10 cellular contexts compared by ENCODE assay signal in genomic region chr17:39399792-39400191, GRCh38. TPM values are rescaled to one million over a fixed set of nuclear protein-coding genes. Genes with fewer than 3 reads are reported as not detected.
DNase-seq lines count a peak whose midpoint lies in the region; ATAC-seq, FAIRE-seq and TF ChIP-seq lines count a peak whose summit lies in the region.
"Had no signal": no experiment of that assay in that cellular context is flagged by ENCODE, and none has a peak within 500 bp of the region (broad histone marks: within the 10 kb centered on the region; RNA-seq: fewer than 3 reads in every experiment).

No MANE protein-coding gene starts in this region.

- peak overlapping the region; percentile 80 for H3K4me2 ChIP-seq in endothelial cell of umbilical vein (ENCODE audit: insufficient read depth, low read length)

- in situ Hi-C loops in Panc1 (cut with HindIII; ENCODE audit: low pct_unique_long_range_greater_than_20kb, low sequenced_read_pairs) (no loop called here), GM13976 (cut with MboI; ENCODE audit: low sequenced_read_pairs, unreplicated experiment) (no loop called here)

- H3K36me3 Mint-ChIP-seq in Calu3 (ENCODE audit: insufficient read depth, unreplicated experiment), result peaks cover 51% of the 10 kb centered on the region

- DNase-seq in Calu3, result no peak
- DNase-seq in Panc1 (ENCODE audit: low read depth, low spot score), result no peak
- no peak for DNase-seq in endothelial cell of umbilical vein (ENCODE audit: low read depth, low spot score)
- DNase-seq in pancreas, result no peak
- no peak for DNase-seq in NCI-H1092 treated with DMSO at 0.1 percent for 48 hours (lab: John Stamatoyannopoulos, UW)
- no peak for DNase-seq in DMS79 treated with DMSO at 0.1 percent for 48 hours (lab: John Stamatoyannopoulos, UW)
- no peak for DNase-seq in GM13976 (ENCODE audit: low spot score)
- no peak for DNase-seq in HPDE6-E6E7 (ENCODE audit: extremely low spot score)
- DNase-seq: NCI-H1105 treated with DMSO at 0.1 percent for 48 hours had no signal

- TF ChIP-seq POLR2A in endothelial cell of umbilical vein (IDR thresholded peaks at IDR 0.05; ENCODE audit: low read depth, low read length), result no peak

- intact Hi-C loops in Calu3 (cut with micrococcal nuclease; ENCODE audit: unreplicated experiment) (loop anchor here (2.0 to 5.0 kb wide), 3 partner anchors 45 to 192 kb away; no protein-coding TSS in a partner anchor), Panc1 (cut with micrococcal nuclease; ENCODE audit: unreplicated experiment) (no loop called here), endothelial cell of umbilical vein (cut with micrococcal nuclease) (loop anchor here (2.0 to 10.0 kb wide), 2 partner anchors 129 to 1865 kb away; no protein-coding TSS in a partner anchor), pancreas (cut with DNase I) (no loop called here)

- peak overlapping the region; percentile 89 for H3K4me3 Mint-ChIP-seq in Calu3 (ENCODE audit: low read depth, unreplicated experiment)

- H3K27ac Mint-ChIP-seq in Calu3 (ENCODE audit: unreplicated experiment), result no peak overlapping the region

- no peak overlapping the region for H2AFZ ChIP-seq in endothelial cell of umbilical vein (ENCODE audit: low read depth, low read length)

- POLR2A ChIA-PET in Panc1 (lab: Charles Lee) (no interaction called here), endothelial cell of umbilical vein (lab: Charles Lee) (no interaction called here)

- 41 to 48% methylated on average over 4 of the region's 4 CpGs for WGBS in pancreas, 2 donors

- H3K27ac ChIP-seq in Panc1 (ENCODE audit: low read length), result peak overlapping the region; percentile 7; the same call in 1 of the 2 replicates
- no peak overlapping the region for H3K27ac ChIP-seq in endothelial cell of umbilical vein (ENCODE audit: insufficient read depth, low read depth, low read length)
- H3K27ac ChIP-seq in pancreas, result no peak overlapping the region

- no peaks in the 10 kb centered on the region for H3K79me2 ChIP-seq in endothelial cell of umbilical vein (ENCODE audit: control insufficient read depth, insufficient read depth, low read length)

- H3K9me3 ChIP-seq in Panc1 (ENCODE audit: control insufficient read depth, insufficient read depth, low read depth, low read length) (no peaks in the 10 kb centered on the region), endothelial cell of umbilical vein (replicated peaks; ENCODE audit: control insufficient read depth, insufficient read depth, low read length) (no peaks in the 10 kb centered on the region), pancreas (no peaks in the 10 kb centered on the region)

- peaks cover 9% of the 10 kb centered on the region for H3K4me1 ChIP-seq in Panc1 (ENCODE audit: control insufficient read depth, insufficient read depth, low read length)
- H3K4me1 ChIP-seq in endothelial cell of umbilical vein (ENCODE audit: control insufficient read depth, extremely low read depth, insufficient read depth, low read length), result peaks cover 11% of the 10 kb centered on the region
- H3K4me1 ChIP-seq in pancreas, result peaks cover 0 to 14% (median 10%) of the 10 kb centered on the region in 3 donors

- FAIRE-seq in endothelial cell of umbilical vein (lab: Jason Lieb, UNC), result no peak
- FAIRE-seq in pancreas (lab: Jason Lieb, UNC), result no peak
- FAIRE-seq: small intestine had no signal

- peaks cover 30% of the 10 kb centered on the region for H3K4me1 Mint-ChIP-seq in Calu3 (ENCODE audit: low read depth, unreplicated experiment)

- CTCF ChIA-PET in Calu3 (lab: Charles Lee), result interaction anchor here (0.6 to 4.1 kb wide), 19 partner anchors 8 to 842 kb away, joined by 3 to 25 read pairs (median 4); partner anchors contain the start of genes CDK12 and RPL19
- CTCF ChIA-PET in Panc1 (lab: Charles Lee), result interaction anchor here (0.6 kb wide), 1 partner anchor 195 kb away, joined by 6 read pairs; no protein-coding TSS in a partner anchor
- CTCF ChIA-PET in endothelial cell of umbilical vein (lab: Charles Lee), result interaction anchor here (0.7 kb wide), 1 partner anchor 11 kb away, joined by 3 read pairs; no protein-coding TSS in a partner anchor

- dilution Hi-C loops in endothelial cell of umbilical vein (cut with MboI; ENCODE audit: extremely low pct_ligation_motif_present, low sequenced_read_pairs), result no loop called here

- no peaks in the 10 kb centered on the region for H3K9me3 Mint-ChIP-seq in Calu3 (ENCODE audit: low read depth, unreplicated experiment)

- BruUV-seq in Calu3 (replicated peaks; lab: Mats Ljungman, UMichigan), result no TSS peak
- BruUV-seq in Panc1 (replicated peaks; lab: Mats Ljungman, UMichigan), result no TSS peak
- no TSS peak for BruUV-seq in endothelial cell of umbilical vein (replicated peaks; lab: Mats Ljungman, UMichigan)

- H3K4me3 ChIP-seq in Panc1 (ENCODE audit: low read depth in 2 of 2, low read length in 2 of 2), result peak overlapping the region in 1 of 2 experiments; percentile 78; a peak in 3 of 4 replicates
- peak overlapping the region in 1 of 3 experiments; percentile 81 for H3K4me3 ChIP-seq in endothelial cell of umbilical vein (replicated peaks in 1 of 3; ENCODE audit: insufficient read depth in 1 of 3, low read depth in 1 of 3, low read length in 3 of 3)
- H3K4me3 ChIP-seq in pancreas, result peak overlapping the region in 3 of 4 donors; percentile 1 to 99 (median 74)

- no peak for ATAC-seq in Panc1
- no peak for ATAC-seq in pancreas

- H3K27me3 Mint-ChIP-seq in Calu3 (ENCODE audit: unreplicated experiment), result no peaks in the 10 kb centered on the region

- no peaks in the 10 kb centered on the region; the same call in 1 of the 2 replicates for H3K36me3 ChIP-seq in Panc1 (ENCODE audit: control insufficient read depth, insufficient read depth, low read length)
- no peaks in the 10 kb centered on the region for H3K36me3 ChIP-seq in endothelial cell of umbilical vein (ENCODE audit: control insufficient read depth in 2 of 2, extremely low read depth in 1 of 2, insufficient read depth in 2 of 2, low read length in 2 of 2)
- no peaks in the 10 kb centered on the region for H3K36me3 ChIP-seq in pancreas

- H3K27me3 ChIP-seq in Panc1 (ENCODE audit: control insufficient read depth, insufficient read depth, low read length) (no peaks in the 10 kb centered on the region), endothelial cell of umbilical vein (ENCODE audit: control insufficient read depth in 2 of 2, insufficient read depth in 2 of 2, low read length in 2 of 2) (no peaks in the 10 kb centered on the region), pancreas (no peaks in the 10 kb centered on the region)

- TF ChIP-seq CTCF in Calu3 (IDR thresholded peaks at IDR 0.05; ENCODE audit: unreplicated experiment) (no peak), Panc1 (IDR thresholded peaks at IDR 0.05) (no peak), endothelial cell of umbilical vein (IDR thresholded peaks at IDR 0.05; ENCODE audit: extremely low read depth in 1 of 2, insufficient read depth in 1 of 2, low read depth in 1 of 2, low read length in 2 of 2) (no peak), pancreas (IDR thresholded peaks at IDR 0.05) (no peak), GM13976 (IDR thresholded peaks at IDR 0.05; ENCODE audit: borderline replicate concordance, control extremely low read depth, extremely low read depth, insufficient read depth, missing control alignments) (no peak)

- no peaks in the 10 kb centered on the region for H4K20me1 ChIP-seq in endothelial cell of umbilical vein (replicated peaks; ENCODE audit: control insufficient read depth, extremely low read depth, insufficient read depth, low read length)

- no peaks in the 10 kb centered on the region for H3K9me1 ChIP-seq in endothelial cell of umbilical vein (replicated peaks; ENCODE audit: control insufficient read depth, extremely low read depth, insufficient read depth, low read length)

- H3K9ac ChIP-seq in endothelial cell of umbilical vein (replicated peaks; ENCODE audit: extremely low read depth, insufficient read depth, low read length), result no peak overlapping the region

TF ChIP-seq in endothelial cell of umbilical vein, 7 proteins besides CTCF, POLR2A, EP300 and RAD21 (continues in another document):
- TF ChIP-seq FOS (IDR thresholded peaks at IDR 0.05; ENCODE audit: borderline replicate concordance, insufficient read depth, low read length), result no peak
- TF ChIP-seq MAX (IDR thresholded peaks at IDR 0.05; ENCODE audit: insufficient read depth, insufficient read length), result no peak
- TF ChIP-seq MYC (IDR thresholded peaks at IDR 0.05; ENCODE audit: low read depth, low read length), result no peak
- no peak for TF ChIP-seq EZH2 (IDR thresholded peaks at IDR 0.05; ENCODE audit: borderline replicate concordance, low read depth, low read length, severe bottlenecking)
- TF ChIP-seq GATA2 (IDR thresholded peaks at IDR 0.05; ENCODE audit: insufficient read depth, insufficient read length, low read depth, low read length), result no peak

RNA-seq across cellular contexts. Expression of gene FBXL20, which starts 1.6 kb away (rescaled TPM):
- total RNA-seq in Calu3 (2022), result 70.3 and 71.5 TPM in 2 replicates
- 9.9 TPM for total RNA-seq in Panc1 (2021; ENCODE audit: unreplicated experiment)
- 2.9 TPM for polyA plus RNA-seq in Panc1 (2012; ENCODE audit: insufficient read length)
- 14.8 and 18.0 TPM in 2 replicates for total RNA-seq in endothelial cell of umbilical vein
- 4.6 and 4.8 TPM in 2 replicates for polyA plus RNA-seq in endothelial cell of umbilical vein
- polyA plus RNA-seq in endothelial cell of umbilical vein (2011; cell fraction: cytosol; rRNA removed), result 3.4 and 3.5 TPM in 2 replicates
- 10.3 and 10.7 TPM in 2 replicates for polyA plus RNA-seq in endothelial cell of umbilical vein (2011; cell fraction: nucleus; rRNA removed)
- 3.7 and 5.4 TPM in 2 replicates for polyA plus RNA-seq in endothelial cell of umbilical vein (2012)
- polyA minus RNA-seq in endothelial cell of umbilical vein, result 20.7 and 27.8 TPM in 2 replicates
- 9.1 TPM for polyA minus RNA-seq in endothelial cell of umbilical vein (2011; cell fraction: cytosol; rRNA and poly(A)+ RNA removed)
- polyA minus RNA-seq in endothelial cell of umbilical vein (2011; cell fraction: nucleus; rRNA and poly(A)+ RNA removed), result 11.5 and 14.4 TPM in 2 replicates
- 10 to 100 TPM in 1 of 6 donors, 1 to 10 TPM in 5; 5.3 to 15.5 (median 7.7) TPM for total RNA-seq in pancreas
- 1 to 10 TPM; 2.5 to 2.9 TPM for polyA plus RNA-seq in pancreas

RNA-seq across cellular contexts. Expression of gene MED1, which starts 51.3 kb away (rescaled TPM):
- total RNA-seq in Calu3 (2022), result 227 and 230 TPM in 2 replicates
- 41.4 TPM for total RNA-seq in Panc1 (2021; ENCODE audit: unreplicated experiment)
- polyA plus RNA-seq in Panc1 (2012; ENCODE audit: insufficient read length), result 16.1 TPM
- total RNA-seq in endothelial cell of umbilical vein, result 39.8 and 46.2 TPM in 2 replicates
- polyA plus RNA-seq in endothelial cell of umbilical vein, result 18.2 and 19.8 TPM in 2 replicates
- polyA plus RNA-seq in endothelial cell of umbilical vein (2011; cell fraction: cytosol; rRNA removed), result 21.1 and 21.3 TPM in 2 replicates
- polyA plus RNA-seq in endothelial cell of umbilical vein (2011; cell fraction: nucleus; rRNA removed), result 29.2 and 33.3 TPM in 2 replicates
- polyA plus RNA-seq in endothelial cell of umbilical vein (2012), result 32.3 and 39.3 TPM in 2 replicates
- 44.2 and 50.2 TPM in 2 replicates for polyA minus RNA-seq in endothelial cell of umbilical vein
- 32.2 TPM for polyA minus RNA-seq in endothelial cell of umbilical vein (2011; cell fraction: cytosol; rRNA and poly(A)+ RNA removed)
- 33.3 and 49.1 TPM in 2 replicates for polyA minus RNA-seq in endothelial cell of umbilical vein (2011; cell fraction: nucleus; rRNA and poly(A)+ RNA removed)
- 10 to 100 TPM in 4 of 6 donors, 1 to 10 TPM in 2; 7.1 to 16.8 (median 12.5) TPM for total RNA-seq in pancreas
- polyA plus RNA-seq in pancreas, result 1 to 10 TPM; 4.0 to 6.0 TPM

Comparison
In these comparisons a context has a peak if more than half of its experiments do, and no peak if none do; other contexts are left out.
1. intact Hi-C loops: an anchor here in Calu3 (2.0 to 5.0 kb wide) and endothelial cell of umbilical vein (2.0 to 10.0 kb wide); none called in Panc1 and pancreas.